Comparison of ENCODE assay signal across 8 cellular contexts in genomic region chr11:107858217-107859070, GRCh38. TPM values are rescaled to one million over a fixed set of nuclear protein-coding genes. Genes with fewer than 3 reads are reported as not detected.
A peak's percentile ranks its signal among the peaks of the same experiment; 100 is the strongest.
DNase-seq lines count a peak whose midpoint lies in the region; ATAC-seq and TF ChIP-seq lines count a peak whose summit lies in the region.

Gene SLC35F2 (minus strand): TSS chr11:107858787. CDS start chr11:107858767, 20 bp downstream.

- peak within 1 kb of the TSS; percentile 96 for H3K4me3 Mint-ChIP-seq in T-helper 1 cell treated with Interleukin-12 subunit alpha and Interleukin-12 subunit beta and Interleukin-4 antibody, amounts not matched to agents 30 μg/mL and 1 μg/mL, for 36 hours

- H3K9ac ChIP-seq in iPS-15b (ENCODE audit: low read depth, low read length), result peak within 1 kb of the TSS; percentile 76
- H3K9ac ChIP-seq in skeletal muscle satellite cell (ENCODE audit: low read depth, low read length), result peak within 1 kb of the TSS; percentile 81

- peaks cover 17% of the 10 kb centered on the region for H3K4me1 Mint-ChIP-seq in T-helper 1 cell treated with Interleukin-12 subunit alpha and Interleukin-12 subunit beta and Interleukin-4 antibody, amounts not matched to agents 30 μg/mL and 1 μg/mL, for 36 hours (ENCODE audit: low read depth)

- peak; percentile 92 for ATAC-seq in GM18498 (IDR thresholded peaks at IDR 0.05; ENCODE audit: unreplicated experiment)
- ATAC-seq in HG02763 (IDR thresholded peaks at IDR 0.05; ENCODE audit: unreplicated experiment), result peak; percentile 89

- H3K4me1 ChIP-seq in iPS-15b (ENCODE audit: control insufficient read depth, insufficient read depth, low read length) (peaks cover 4% of the 10 kb centered on the region), skeletal muscle satellite cell (ENCODE audit: control insufficient read depth, insufficient read depth, low read length) (peaks cover 12% of the 10 kb centered on the region)

- peak; percentile 90 for DNase-seq in NCI-H146 (lab: John Stamatoyannopoulos, UW)
- peak; percentile 22 for DNase-seq in astrocyte of the cerebellum (ENCODE audit: low read depth)
- no peak for DNase-seq in effector CD8-positive, alpha-beta T cell (lab: John Stamatoyannopoulos, UW)

- no peaks in the 10 kb centered on the region for H3K36me3 Mint-ChIP-seq in T-helper 1 cell treated with Interleukin-12 subunit alpha and Interleukin-12 subunit beta and Interleukin-4 antibody, amounts not matched to agents 30 μg/mL and 1 μg/mL, for 36 hours (ENCODE audit: low read depth)

- H3K9me3 ChIP-seq in iPS-15b (ENCODE audit: control insufficient read depth, insufficient read depth, low read length), result no peaks in the 10 kb centered on the region
- no peaks in the 10 kb centered on the region for H3K9me3 ChIP-seq in skeletal muscle satellite cell (replicated peaks; ENCODE audit: low read length)

- peaks cover 4% of the 10 kb centered on the region for H3K27me3 Mint-ChIP-seq in T-helper 1 cell treated with Interleukin-12 subunit alpha and Interleukin-12 subunit beta and Interleukin-4 antibody, amounts not matched to agents 30 μg/mL and 1 μg/mL, for 36 hours (ENCODE audit: low read depth)

- H3K36me3 ChIP-seq in iPS-15b (ENCODE audit: control insufficient read depth, insufficient read depth, low read length), result no peaks in the 10 kb centered on the region
- H3K36me3 ChIP-seq in skeletal muscle satellite cell (ENCODE audit: insufficient read depth, low read length), result no peaks in the 10 kb centered on the region

- H3K4me3 ChIP-seq in astrocyte of the cerebellum (ENCODE audit: low read depth, low read length) (peak within 1 kb of the TSS; percentile 85), iPS-15b (ENCODE audit: low read depth, low read length) (peak within 1 kb of the TSS; percentile 91), skeletal muscle satellite cell (ENCODE audit: low read length) (peak within 1 kb of the TSS; percentile 96)

- H3K9me3 Mint-ChIP-seq in T-helper 1 cell treated with Interleukin-12 subunit alpha and Interleukin-12 subunit beta and Interleukin-4 antibody, amounts not matched to agents 30 μg/mL and 1 μg/mL, for 36 hours, result no peaks in the 10 kb centered on the region

- peak within 1 kb of the TSS; percentile 80 for H3K27ac Mint-ChIP-seq in T-helper 1 cell treated with Interleukin-12 subunit alpha and Interleukin-12 subunit beta and Interleukin-4 antibody, amounts not matched to agents 30 μg/mL and 1 μg/mL, for 36 hours

- peaks cover 10% of the 10 kb centered on the region for H3K27me3 ChIP-seq in iPS-15b (ENCODE audit: control insufficient read depth, insufficient read depth, low read length)
- H3K27me3 ChIP-seq in skeletal muscle satellite cell (ENCODE audit: control insufficient read depth, insufficient read depth, low read length), result peaks cover 6% of the 10 kb centered on the region

- in situ Hi-C loops in astrocyte of the cerebellum (cut with HindIII; ENCODE audit: low sequenced_read_pairs), result no loop called here

- TF ChIP-seq CTCF in astrocyte of the cerebellum (IDR thresholded peaks at IDR 0.05; ENCODE audit: low read depth, low read length, missing control alignments), result no peak

- H3K4me2 ChIP-seq in skeletal muscle satellite cell (ENCODE audit: low read length), result peak within 1 kb of the TSS; percentile 86

RNA-seq across cellular contexts. Expression of gene SLC35F2, which starts in this region (rescaled TPM):
- 30.7 and 31.5 TPM in 2 replicates for total RNA-seq in skeletal muscle satellite cell (2012; rRNA removed)
